13 cellular contexts compared by ENCODE assay signal in the genomic region with DNA sequence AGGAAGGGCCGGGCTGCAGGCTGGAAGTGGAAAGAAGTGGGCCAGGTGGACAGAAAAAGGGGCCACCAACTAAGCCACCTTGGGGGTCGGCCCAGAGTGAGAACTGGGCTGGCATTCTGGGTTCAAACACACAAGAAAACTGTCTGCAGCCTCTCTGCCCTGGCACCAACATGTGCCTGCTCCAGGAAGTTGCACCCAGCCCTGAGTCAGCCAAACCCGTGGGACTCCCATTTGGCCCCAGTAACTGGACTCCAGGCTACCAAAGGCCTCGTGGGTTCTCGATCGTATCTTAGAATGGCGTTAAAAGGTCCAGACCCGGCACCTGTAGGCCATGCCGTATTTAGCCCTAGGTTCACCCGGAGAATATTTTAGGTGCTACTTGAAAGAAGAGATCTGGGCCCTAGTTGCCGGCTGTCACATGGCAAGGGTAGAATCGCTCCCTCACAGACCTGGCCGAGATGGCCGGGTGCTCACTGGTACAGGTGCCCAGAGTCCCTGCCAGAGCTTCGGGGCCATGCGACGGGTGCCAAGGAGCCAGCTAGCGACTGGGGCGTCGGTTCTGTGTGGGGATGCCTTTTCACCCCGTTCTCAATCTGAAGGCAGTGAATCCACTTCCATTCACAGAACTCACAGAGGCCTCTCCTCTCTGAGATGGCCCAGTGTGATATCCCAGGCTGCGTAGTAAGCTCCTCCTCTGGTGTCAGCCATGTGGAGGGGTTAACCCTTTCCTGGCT.
DNase-seq lines count a peak whose midpoint lies in the region; FAIRE-seq and TF ChIP-seq lines count a peak whose summit lies in the region.
"Had no signal": no experiment of that assay in that cellular context is flagged by ENCODE, and none has a peak within 500 bp of the region (broad histone marks: within the 10 kb centered on the region; RNA-seq: fewer than 3 reads in every experiment).

No MANE protein-coding gene starts in this region.

- no peaks in the 10 kb centered on the region for H3K36me3 ChIP-seq in NT2/D1 (ENCODE audit: insufficient read depth, insufficient read length, low read length)
- peaks cover 7% of the 10 kb centered on the region for H3K36me3 ChIP-seq in endodermal cell (ENCODE audit: control insufficient read depth, insufficient read depth, low read length)
- H3K36me3 ChIP-seq in osteoblast (ENCODE audit: insufficient read depth, low read length) = no peaks in the 10 kb centered on the region
- no peaks in the 10 kb centered on the region for H3K36me3 ChIP-seq in Peyer's patch
- H3K36me3 ChIP-seq: lower lobe of right lung had no signal

- DNase-seq in NT2/D1 (ENCODE audit: low read depth, low spot score) (no peak), endodermal cell (peak; percentile 73), osteoblast (ENCODE audit: insufficient read length, low spot score, missing footprints) (peak; percentile 92), NCI-H1092 (lab: John Stamatoyannopoulos, UW) (no peak), frontal cortex (ENCODE audit: low spot score in 2 of 2) (no peak), Peyer's patch (no peak)
- no peak for DNase-seq in activated effector memory CD4-positive, alpha-beta T cell treated with Interleukin-2 at 50 U/mL for 16 hours
- DNase-seq: activated CD4-positive, alpha-beta T cell treated with anti-CD3 and anti-CD28 coated beads for 1 hour; cortex of kidney; lower lobe of right lung; NCI-H2227 treated with DMSO at 0.1 percent for 48 hours; stimulated activated CD4-positive, alpha-beta T cell treated with anti-CD3 and anti-CD28 coated beads, Interleukin-4, amount 100 ng/mL, for 1 hour had no signal

- H3K27me3 ChIP-seq in NT2/D1 (ENCODE audit: insufficient read depth, insufficient read length) = peaks cover 24% of the 10 kb centered on the region
- H3K27me3 ChIP-seq in endodermal cell (ENCODE audit: control insufficient read depth, insufficient read depth, low read length, poor library complexity, severe bottlenecking) = no peaks in the 10 kb centered on the region
- H3K27me3 ChIP-seq in osteoblast (ENCODE audit: insufficient read depth, low read length) = no peaks in the 10 kb centered on the region
- no peaks in the 10 kb centered on the region for H3K27me3 ChIP-seq in Peyer's patch

- H3K36me3 Mint-ChIP-seq in endodermal cell (ENCODE audit: low read depth) = peaks cover 2% of the 10 kb centered on the region

- no peak overlapping the region for H3K4me3 Mint-ChIP-seq in endodermal cell

- no peaks in the 10 kb centered on the region for H3K27me3 Mint-ChIP-seq in endodermal cell (ENCODE audit: insufficient read depth)

- peaks cover 18% of the 10 kb centered on the region for H3K4me1 ChIP-seq in NT2/D1 (ENCODE audit: insufficient read depth, insufficient read length)
- peaks cover 16% of the 10 kb centered on the region for H3K4me1 ChIP-seq in endodermal cell (ENCODE audit: control insufficient read depth, insufficient read depth, low read length)
- H3K4me1 ChIP-seq in osteoblast (ENCODE audit: insufficient read depth, low read length) = peaks cover 65% of the 10 kb centered on the region
- peaks cover 0 to 19% (median 5%) of the 10 kb centered on the region in 4 donors for H3K4me1 ChIP-seq in Peyer's patch

- H3K4me3 ChIP-seq in NT2/D1 (ENCODE audit: insufficient read length, low read depth) = no peak overlapping the region
- no peak overlapping the region for H3K4me3 ChIP-seq in endodermal cell (ENCODE audit: low read length)
- H3K4me3 ChIP-seq in osteoblast (ENCODE audit: insufficient read depth, low read length) = peak overlapping the region; percentile 49
- H3K4me3 ChIP-seq in Peyer's patch = no peak overlapping the region
- H3K4me3 ChIP-seq: lower lobe of right lung had no signal

- peak overlapping the region; percentile 68 for H3K4me2 ChIP-seq in osteoblast (ENCODE audit: insufficient read depth, low read length)

- TF ChIP-seq POLR2A in Peyer's patch (IDR thresholded peaks at IDR 0.05) = no peak

- H3K9me3 ChIP-seq in NT2/D1 (ENCODE audit: insufficient read depth, low read length) (no peaks in the 10 kb centered on the region), endodermal cell (ENCODE audit: control insufficient read depth, low read length) (no peaks in the 10 kb centered on the region), osteoblast (ENCODE audit: low read depth, low read length) (no peaks in the 10 kb centered on the region), Peyer's patch (no peaks in the 10 kb centered on the region)
- H3K9me3 ChIP-seq: lower lobe of right lung had no signal

- peaks cover 93% of the 10 kb centered on the region for H3K79me2 ChIP-seq in osteoblast (ENCODE audit: insufficient read depth, low read length)

- H3K27ac Mint-ChIP-seq in endodermal cell = no peak overlapping the region

- H2AFZ ChIP-seq in osteoblast (ENCODE audit: low read length) = peak overlapping the region; percentile 66

- H3K4me1 Mint-ChIP-seq in endodermal cell = peaks cover 59% of the 10 kb centered on the region

- peaks cover 32% of the 10 kb centered on the region for H4K20me1 ChIP-seq in osteoblast (ENCODE audit: insufficient read depth, low read length)

- no peak for FAIRE-seq in frontal cortex (lab: Jason Lieb, UNC)

- 85 to 87% methylated on average over 18 to 22 of the region's 22 CpGs for WGBS in endodermal cell (ENCODE audit: insufficient coverage in 1 of 2, insufficient read length in 1 of 2), 2 experiments

- H3K9ac ChIP-seq in NT2/D1 (ENCODE audit: insufficient read length, low read depth) = peak overlapping the region; percentile 38
- no peak overlapping the region for H3K9ac ChIP-seq in endodermal cell (ENCODE audit: extremely low read depth, low read length, poor library complexity, severe bottlenecking)

- no peak for TF ChIP-seq CTCF in C4-2B (conservative IDR thresholded peaks at IDR 0.05)
- TF ChIP-seq CTCF in endodermal cell (conservative IDR thresholded peaks at IDR 0.05) = no peak
- no peak for TF ChIP-seq CTCF in osteoblast (IDR thresholded peaks at IDR 0.05; ENCODE audit: extremely low read depth, low read depth, low read length)
- no peak for TF ChIP-seq CTCF in Peyer's patch (IDR thresholded peaks at IDR 0.05)

- H3K27ac ChIP-seq in C4-2B (peak overlapping the region; percentile 93), endodermal cell (ENCODE audit: low read depth, low read length) (no peak overlapping the region), osteoblast (ENCODE audit: low read depth, low read length) (peak overlapping the region; percentile 88), Peyer's patch (peak overlapping the region in 1 of 4 donors; percentile 40)
- H3K27ac ChIP-seq: lower lobe of right lung had no signal

- peaks cover 2% of the 10 kb centered on the region for H3K9me3 Mint-ChIP-seq in endodermal cell

Comparison
In these comparisons a context has a peak if more than half of its experiments do, and no peak if none do; other contexts are left out.
1. DNase-seq: peak in endodermal cell (single experiment) and osteoblast (single experiment); none in NT2/D1 (single experiment), activated effector memory CD4-positive, alpha-beta T cell treated with Interleukin-2 at 50 U/mL for 16 hours (single experiment), NCI-H1092 (single experiment), frontal cortex (0 of 2) and Peyer's patch (0 of 3).